Comparison of ENCODE assay signal across 8 cellular contexts in genomic region chr5:91419571-91420537, GRCh38. TPM values are rescaled to one million over a fixed set of nuclear protein-coding genes. Genes with fewer than 3 reads are reported as not detected.
DNase-seq lines count a peak whose midpoint lies in the region; ATAC-seq, FAIRE-seq and TF ChIP-seq lines count a peak whose summit lies in the region.

No MANE protein-coding gene starts in this region.

- peak; percentile 45 for ATAC-seq in HG03108 (IDR thresholded peaks at IDR 0.05; ENCODE audit: unreplicated experiment)
- ATAC-seq in naive thymus-derived CD8-positive, alpha-beta T cell, result peak; percentile 59 to 70
- ATAC-seq in GM18520 (IDR thresholded peaks at IDR 0.05; ENCODE audit: unreplicated experiment), result no peak

- H3K4me3 Mint-ChIP-seq in naive thymus-derived CD8-positive, alpha-beta T cell, result no peak overlapping the region

- H3K36me3 Mint-ChIP-seq in naive thymus-derived CD8-positive, alpha-beta T cell, result no peaks in the 10 kb centered on the region

- H3K27ac Mint-ChIP-seq in naive thymus-derived CD8-positive, alpha-beta T cell, result peak overlapping the region in 3 of 10 donors; percentile 12 to 36 (median 25)

- CTCF ChIA-PET in GM10248 (lab: Yijun Ruan, JAX), result interaction anchor here (0.7 to 6.0 kb wide), 54 partner anchors 9 to 636 kb away, joined by 3 to 59 read pairs (median 4); partner anchors contain the start of gene ARRDC3

- DNase-seq in GM10248 (ENCODE audit: extremely low spot score) (peak; percentile 27), NOMO-1 treated with DMSO at 0.1 percent for 48 hours (lab: John Stamatoyannopoulos, UW; ENCODE audit: unreplicated experiment) (peak; percentile 47)
- peak; percentile 86 for DNase-seq in activated CD8-positive, alpha-beta memory T cell treated with anti-CD3 and anti-CD28 coated beads for 24 hours
- DNase-seq in naive thymus-derived CD8-positive, alpha-beta T cell, result peak; percentile 41 to 82 (median 72)
- peak; percentile 14 to 78 (median 60) for DNase-seq in stimulated activated naive CD4-positive, alpha-beta T cell (lab: John Stamatoyannopoulos, UW)

- POLR2A ChIA-PET in GM10248 (lab: Yijun Ruan, JAX), result no interaction called here
- POLR2A ChIA-PET in naive thymus-derived CD8-positive, alpha-beta T cell (lab: Charles Lee), result interaction anchor here (0.6 to 5.0 kb wide), 6 partner anchors 36 to 547 kb away, joined by 3 to 33 read pairs (median 5); partner anchors contain the start of gene ARRDC3

- peaks cover 13 to 33% (median 27%) of the 10 kb centered on the region in 4 donors for H3K4me1 Mint-ChIP-seq in naive thymus-derived CD8-positive, alpha-beta T cell

- H3K9me3 Mint-ChIP-seq in naive thymus-derived CD8-positive, alpha-beta T cell, result no peaks in the 10 kb centered on the region

- peaks cover 0 to 4% (median 0%) of the 10 kb centered on the region in 5 donors for H3K27me3 Mint-ChIP-seq in naive thymus-derived CD8-positive, alpha-beta T cell

- FAIRE-seq in endometrium (lab: Jason Lieb, UNC), result peak; percentile 95

- peak; percentile 55 for TF ChIP-seq CTCF in GM10248 (IDR thresholded peaks at IDR 0.05; ENCODE audit: control extremely low read depth, extremely low read depth, low read depth, missing control alignments)

RNA-seq across cellular contexts. Expression of gene ARRDC3, which starts 36.7 kb away (rescaled TPM):
- total RNA-seq in naive thymus-derived CD8-positive, alpha-beta T cell, result 100 to 1,000 TPM; 355 to 374 TPM
- polyA plus RNA-seq in naive thymus-derived CD8-positive, alpha-beta T cell, result 100 to 1,000 TPM in 2 of 3 donors, 10 to 100 TPM in 1; 72.6 to 134 (median 113) TPM

Comparison
In these comparisons a context has a peak if more than half of its experiments do, and no peak if none do; other contexts are left out.
1. DNase-seq: peak in every context shown above with its lines; median percentile 86 in activated CD8-positive, alpha-beta memory T cell treated with anti-CD3 and anti-CD28 coated beads for 24 hours; 72 in naive thymus-derived CD8-positive, alpha-beta T cell; 60 in stimulated activated naive CD4-positive, alpha-beta T cell; 47 in NOMO-1 treated with DMSO at 0.1 percent for 48 hours; 27 in GM10248.